ENCODE assay signal across 25 cellular contexts in genomic region chr1:225418059-225418458, GRCh38. TPM values are rescaled to one million over a fixed set of nuclear protein-coding genes. Genes with fewer than 3 reads are reported as not detected.
DNase-seq lines count a peak whose midpoint lies in the region; ATAC-seq and TF ChIP-seq lines count a peak whose summit lies in the region.
"Had no signal": no experiment of that assay in that cellular context is flagged by ENCODE, and none has a peak within 500 bp of the region (broad histone marks: within the 10 kb centered on the region; RNA-seq: fewer than 3 reads in every experiment).

No MANE protein-coding gene starts in this region.

- H3K4me1 Mint-ChIP-seq in Calu3 (ENCODE audit: low read depth, unreplicated experiment): peaks cover 63% of the 10 kb centered on the region
- peaks cover 36% of the 10 kb centered on the region for H3K4me1 Mint-ChIP-seq in central memory CD8-positive, alpha-beta T cell

- intact Hi-C loops in Calu3 (cut with micrococcal nuclease; ENCODE audit: unreplicated experiment): loop anchor here (1.0 kb wide), 1 partner anchor 100 kb away; no protein-coding TSS in a partner anchor

- DNase-seq in NCI-H510A treated with DMSO at 0.1 percent for 48 hours (lab: John Stamatoyannopoulos, UW): peak; percentile 30
- DNase-seq in NCI-H510A (lab: John Stamatoyannopoulos, UW): no peak
- no peak for DNase-seq in Calu3
- peak; percentile 10 for DNase-seq in NCI-H2107 (lab: John Stamatoyannopoulos, UW)
- no peak for DNase-seq in central memory CD8-positive, alpha-beta T cell (ENCODE audit: low spot score in 2 of 2)
- DNase-seq in GDM1 (lab: John Stamatoyannopoulos, UW): no peak
- no peak for DNase-seq in NCI-H146 treated with DMSO at 0.1 percent for 48 hours (lab: John Stamatoyannopoulos, UW; ENCODE audit: unreplicated experiment)
- no peak for DNase-seq in NCI-H1436 (lab: John Stamatoyannopoulos, UW)
- DNase-seq: activated CD4-positive, alpha-beta T cell treated with anti-CD3 and anti-CD28 coated beads, Interleukin-2, amount 10 ng/mL, durations not matched to agents 7 days and 5 days; BE2C; cerebellar nuclear complex; dorsolateral prefrontal cortex; GM23248; kidney; NCI-H187 treated with DMSO at 0.1 percent for 48 hours; NCI-H526; posterior cingulate gyrus; right lobe of liver; SK-N-SH; stimulated activated CD4-positive, alpha-beta T cell treated with anti-CD3 and anti-CD28 coated beads, Interleukin-12 subunit alpha, Interleukin-12 subunit beta, amount 100 ng/mL, for 4 hours; stimulated activated CD4-positive, alpha-beta T cell treated with anti-CD3 and anti-CD28 coated beads, Interleukin-4, amount 100 ng/mL, for 4 hours; stimulated activated naive CD8-positive, alpha-beta T cell treated with anti-CD3 and anti-CD28 coated beads, Interleukin-15, Interleukin-2, amounts not matched to agents 100 U/mL and 50 U/mL, for 24 hours; T-helper 2 cell had no signal

- H3K27ac Mint-ChIP-seq in Calu3 (ENCODE audit: unreplicated experiment): peak overlapping the region; percentile 5
- peak overlapping the region; percentile 49 for H3K27ac Mint-ChIP-seq in central memory CD8-positive, alpha-beta T cell (ENCODE audit: low read depth)
- H3K27ac Mint-ChIP-seq: activated T-helper 2 cell treated with anti-CD3 and anti-CD28 coated beads, Interferon-gamma antibody, Interleukin-2, Interleukin-4, amounts not matched to agents 10 μg/mL and 5 μg/mL and 100 μg/mL, durations not matched to agents 14 hours and 24 hours and 36 hours; neural progenitor cell had no signal

- H3K27me3 Mint-ChIP-seq in Calu3 (ENCODE audit: unreplicated experiment): no peaks in the 10 kb centered on the region
- no peaks in the 10 kb centered on the region for H3K27me3 Mint-ChIP-seq in central memory CD8-positive, alpha-beta T cell
- H3K27me3 Mint-ChIP-seq: activated CD4-positive, alpha-beta T cell treated with anti-CD3 and anti-CD28 coated beads, Interleukin-2, amount 10 ng/mL, durations not matched to agents 7 days and 5 days had no signal

- ATAC-seq in central memory CD8-positive, alpha-beta T cell (replicated peaks; ENCODE audit: extremely low read depth, poor library complexity, severe bottlenecking): no peak
- ATAC-seq: stimulated activated naive CD8-positive, alpha-beta T cell treated with anti-CD3 and anti-CD28 coated beads, Interleukin-15, Interleukin-2, amounts not matched to agents 100 U/mL and 50 U/mL, for 24 hours had no signal

- no peak for TF ChIP-seq CTCF in Calu3 (IDR thresholded peaks at IDR 0.05; ENCODE audit: unreplicated experiment)

- BruUV-seq in Calu3 (replicated peaks; lab: Mats Ljungman, UMichigan): no TSS peak

- CTCF ChIA-PET in Calu3 (lab: Charles Lee): interaction anchor here (0.9 to 1.0 kb wide), 2 partner anchors 23 to 99 kb away, joined by 3 to 4 read pairs; no protein-coding TSS in a partner anchor

- H3K4me3 Mint-ChIP-seq in Calu3 (ENCODE audit: low read depth, unreplicated experiment): peak overlapping the region; percentile 0
- H3K4me3 Mint-ChIP-seq in central memory CD8-positive, alpha-beta T cell: no peak overlapping the region
- H3K4me3 Mint-ChIP-seq: activated CD4-positive, alpha-beta T cell treated with anti-CD3 and anti-CD28 coated beads, Interleukin-2, amount 10 ng/mL, durations not matched to agents 7 days and 5 days; neural progenitor cell had no signal

- H3K9me3 Mint-ChIP-seq in Calu3 (ENCODE audit: low read depth, unreplicated experiment): no peaks in the 10 kb centered on the region
- no peaks in the 10 kb centered on the region for H3K9me3 Mint-ChIP-seq in central memory CD8-positive, alpha-beta T cell
- H3K9me3 Mint-ChIP-seq: activated CD4-positive, alpha-beta T cell treated with anti-CD3 and anti-CD28 coated beads, Interleukin-2, amount 10 ng/mL, durations not matched to agents 7 days and 5 days; activated T-helper 2 cell treated with anti-CD3 and anti-CD28 coated beads, Interferon-gamma antibody, Interleukin-2, Interleukin-4, amounts not matched to agents 10 μg/mL and 5 μg/mL and 100 μg/mL, durations not matched to agents 14 hours and 24 hours and 36 hours; neural progenitor cell had no signal

- H3K36me3 Mint-ChIP-seq in Calu3 (ENCODE audit: insufficient read depth, unreplicated experiment): peaks cover 71% of the 10 kb centered on the region
- H3K36me3 Mint-ChIP-seq in central memory CD8-positive, alpha-beta T cell (ENCODE audit: insufficient read depth): peaks cover 73% of the 10 kb centered on the region

RNA-seq across cellular contexts. Expression of gene LBR, which starts 9.8 kb away (rescaled TPM):
- total RNA-seq in Calu3 (2022): 172 and 183 TPM in 2 replicates

Comparison
In these comparisons a context has a peak if more than half of its experiments do, and no peak if none do; other contexts are left out.
1. DNase-seq: peak in NCI-H510A treated with DMSO at 0.1 percent for 48 hours (single experiment) and NCI-H2107 (single experiment); none in NCI-H510A (single experiment), Calu3 (single experiment), central memory CD8-positive, alpha-beta T cell (0 of 2), GDM1 (single experiment), NCI-H146 treated with DMSO at 0.1 percent for 48 hours (single experiment) and NCI-H1436 (single experiment).